Comparison of ENCODE assay signal across 26 cellular contexts in genomic region chr7:4178416-4178815, GRCh38.
"Had no signal": no experiment of that assay in that cellular context is flagged by ENCODE, and none has a peak within 500 bp of the region (broad histone marks: within the 10 kb centered on the region; RNA-seq: fewer than 3 reads in every experiment).

No MANE protein-coding gene starts in this region.

- H3K27me3 ChIP-seq: colonic mucosa, gastrocnemius medialis, heart left ventricle, hepatocyte had no signal

- ATAC-seq: effector memory CD8-positive, alpha-beta T cell; esophagus mucosa; gastrocnemius medialis; left colon; left lobe of liver; lower lobe of right lung; mucosa of descending colon had no signal

- H3K27me3 Mint-ChIP-seq: dendritic cell treated with granulocyte-macrophage colony-stimulating factor and Interleukin-4, amounts not matched to agents 40 ng/mL and 50 ng/mL, for 4 days; naive B cell had no signal

- H3K9me3 ChIP-seq: colonic mucosa, esophagus squamous epithelium, gastrocnemius medialis, heart left ventricle, lower lobe of right lung, mucosa of descending colon had no signal

- H3K4me1 ChIP-seq: colonic mucosa, gastrocnemius medialis, heart left ventricle, lower lobe of right lung had no signal

- H3K4me2 ChIP-seq: hepatocyte had no signal

- H2AFZ ChIP-seq: hepatocyte had no signal

- H3K4me3 Mint-ChIP-seq: dendritic cell treated with granulocyte-macrophage colony-stimulating factor and Interleukin-4, amounts not matched to agents 40 ng/mL and 50 ng/mL, for 4 days; effector memory CD8-positive, alpha-beta T cell; endodermal cell; mesothelial cell of epicardium; naive B cell had no signal

- H3K27ac Mint-ChIP-seq: dendritic cell treated with granulocyte-macrophage colony-stimulating factor and Interleukin-4, amounts not matched to agents 40 ng/mL and 50 ng/mL, for 4 days; effector memory CD8-positive, alpha-beta T cell; endodermal cell; mesothelial cell of epicardium; naive B cell had no signal

- H3K4me3 ChIP-seq: colonic mucosa, esophagus squamous epithelium, gastrocnemius medialis, heart left ventricle, hepatocyte, lower lobe of right lung, mucosa of descending colon had no signal

- H3K4me1 Mint-ChIP-seq: endodermal cell, mesothelial cell of epicardium, naive B cell had no signal

- H3K36me3 ChIP-seq: colonic mucosa, esophagus squamous epithelium, gastrocnemius medialis, heart left ventricle, lower lobe of right lung had no signal

- H3K9me3 Mint-ChIP-seq: effector memory CD8-positive, alpha-beta T cell; mesothelial cell of epicardium had no signal

- H3K79me2 ChIP-seq: hepatocyte had no signal

- H3K27ac ChIP-seq: colonic mucosa, epithelial cell of prostate, esophagus squamous epithelium, gastrocnemius medialis, heart left ventricle, hepatocyte, lower lobe of right lung had no signal

- DNase-seq: colonic mucosa; cortex of kidney; effector CD8-positive, alpha-beta T cell; effector memory CD8-positive, alpha-beta T cell; endodermal cell; erythroblast; esophagus squamous epithelium; foreskin fibroblast; foreskin melanocyte; gastrocnemius medialis; kidney glomerular epithelial cell; left colon; lower lobe of right lung; mesenchymal stem cell; naive B cell had no signal

- FAIRE-seq: endometrium, islet of Langerhans, keratinocyte had no signal
